15 cellular contexts compared by ENCODE assay signal in the genomic region with DNA sequence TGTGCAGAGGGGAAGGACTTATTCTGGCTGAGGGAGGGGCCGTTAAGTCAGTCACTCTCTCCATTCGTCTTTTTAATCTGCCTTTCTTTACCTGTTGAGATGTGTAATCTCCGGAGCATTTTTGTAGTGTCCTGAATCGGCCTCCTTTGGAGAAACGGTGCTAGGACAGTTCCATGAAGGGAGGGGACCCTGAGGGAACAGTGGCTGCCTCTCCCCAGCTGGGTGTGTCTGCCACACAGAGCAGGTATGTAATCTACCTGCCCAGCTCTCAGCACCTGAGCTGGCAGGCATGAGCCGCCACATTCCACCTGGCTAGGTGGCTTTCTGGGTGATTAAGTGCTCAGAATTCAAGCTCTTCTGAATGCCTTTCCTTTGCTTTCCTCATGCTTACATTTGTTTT.
A peak's percentile ranks its signal among the peaks of the same experiment; 100 is the strongest.
DNase-seq lines count a peak whose midpoint lies in the region; ATAC-seq, FAIRE-seq and TF ChIP-seq lines count a peak whose summit lies in the region.
"Had no signal": no experiment of that assay in that cellular context is flagged by ENCODE, and none has a peak within 500 bp of the region (broad histone marks: within the 10 kb centered on the region; RNA-seq: fewer than 3 reads in every experiment).

No MANE protein-coding gene starts in this region.

- no peaks in the 10 kb centered on the region for H3K9me3 ChIP-seq in K562 (replicated peaks; ENCODE audit: control insufficient read depth, insufficient read depth, low read depth, low read length)
- H3K9me3 ChIP-seq in thymus (ENCODE audit: control insufficient read depth) = no peaks in the 10 kb centered on the region
- H3K9me3 ChIP-seq in ovary = no peaks in the 10 kb centered on the region
- no peaks in the 10 kb centered on the region for H3K9me3 ChIP-seq in tibial nerve
- H3K9me3 ChIP-seq: A549, vagina had no signal

- H3K27me3 ChIP-seq in K562 (ENCODE audit: control insufficient read depth in 2 of 2, insufficient read depth in 2 of 2, low read length in 2 of 2) (peaks cover 0 to 36% of the 10 kb centered on the region in 2 experiments; a peak in 4 of 5 replicates), thymus (ENCODE audit: control insufficient read depth, insufficient read depth) (no peaks in the 10 kb centered on the region), ovary (no peaks in the 10 kb centered on the region), tibial nerve (no peaks in the 10 kb centered on the region)
- H3K27me3 ChIP-seq: vagina had no signal

- H3K79me2 ChIP-seq in K562 (ENCODE audit: control insufficient read depth, insufficient read depth, low read length) = no peaks in the 10 kb centered on the region

- WGBS in K562 (ENCODE audit: insufficient coverage, low coverage, missing lambda C conversion rate) = 12% methylated on average over 6 of the region's 6 CpGs
- 90% methylated on average over 6 of the region's 6 CpGs for WGBS in thymus
- WGBS in ovary, 3 donors = 75 to 82% (median 80%) methylated on average over 6 of the region's 6 CpGs
- WGBS in tibial nerve, 2 donors = 81 to 82% methylated on average over 6 of the region's 6 CpGs

- POLR2A ChIA-PET in K562 (lab: Yijun Ruan, JAX) = interaction anchor here (0.8 to 7.5 kb wide), 2 partner anchors 9 kb away, joined by 3 to 48 read pairs; no protein-coding TSS in a partner anchor

- no peak for TF ChIP-seq RAD21 in K562 (CRISPR knock-in tag; conservative IDR thresholded peaks at IDR 0.05 in 1 of 2, IDR thresholded peaks at IDR 0.05 in 1 of 2)

- no peak for TF ChIP-seq CTCF in K562 (IDR thresholded peaks at IDR 0.05 in 2 of 3, conservative IDR thresholded peaks at IDR 0.05 in 1 of 3; ENCODE audit: insufficient read depth in 2 of 3, low read depth in 1 of 3, low read length in 3 of 3)
- no peak for TF ChIP-seq CTCF in ovary (IDR thresholded peaks at IDR 0.05)
- TF ChIP-seq CTCF in tibial nerve (IDR thresholded peaks at IDR 0.05) = no peak
- TF ChIP-seq CTCF in omental fat pad (IDR thresholded peaks at IDR 0.05) = no peak

- H4K20me1 ChIP-seq in K562 (replicated peaks; ENCODE audit: control insufficient read depth, insufficient read depth, low read length) = no peaks in the 10 kb centered on the region

- H3K9ac ChIP-seq in K562 (ENCODE audit: insufficient read depth in 1 of 2, low read depth in 2 of 2, low read length in 2 of 2) = no peak overlapping the region

- in situ Hi-C loops in K562 (cut with MboI) = no loop called here

- no peak for TF ChIP-seq EP300 in K562 (IDR thresholded peaks at IDR 0.05; ENCODE audit: low read length)
- no peak for TF ChIP-seq EP300 in ovary (IDR thresholded peaks at IDR 0.05)
- TF ChIP-seq EP300 in tibial nerve (IDR thresholded peaks at IDR 0.05) = no peak

- DNase-seq in NCI-H2107 treated with DMSO at 0.1 percent for 48 hours (lab: John Stamatoyannopoulos, UW; ENCODE audit: unreplicated experiment) (peak; percentile 36), NCI-H2107 (lab: John Stamatoyannopoulos, UW) (no peak), K562 (ENCODE audit: extremely low read depth in 1 of 4, low spot score in 3 of 4) (no peak), left colon (peak; percentile 67 to 86), ovary (no peak), tibial nerve (ENCODE audit: low spot score in 2 of 2) (no peak), omental fat pad (ENCODE audit: low spot score) (no peak)
- DNase-seq: activated CD4-positive, alpha-beta T cell treated with anti-CD3 and anti-CD28 coated beads, Interleukin-2, amount 10 ng/mL, durations not matched to agents 24 days and 14 days; effector memory CD4-positive, alpha-beta T cell; occipital lobe; stimulated activated CD4-positive, alpha-beta T cell treated with anti-CD3 and anti-CD28 coated beads, Interleukin-15, amount 100 ng/mL, for 24 hours; T-cell had no signal

- no peak for ATAC-seq in K562
- peak; percentile 78 for ATAC-seq in left colon
- no peak for ATAC-seq in omental fat pad (ENCODE audit: low FRiP score)
- ATAC-seq: A549, T-cell had no signal

- H3K36me3 ChIP-seq in K562 (ENCODE audit: control insufficient read depth, insufficient read depth, low read length) (no peaks in the 10 kb centered on the region), thymus (ENCODE audit: control insufficient read depth, insufficient read depth) (no peaks in the 10 kb centered on the region), ovary (no peaks in the 10 kb centered on the region), tibial nerve (peaks cover 0 to 44% (median 0%) of the 10 kb centered on the region in 3 donors)

- no peak overlapping the region for H3K4me2 ChIP-seq in K562 (ENCODE audit: insufficient read depth, low read length)
- H3K4me2 ChIP-seq: A549 had no signal

- H3K27ac ChIP-seq in K562 (ENCODE audit: extremely low read depth, low read depth, low read length) (no peak overlapping the region), thymus (ENCODE audit: low read depth) (peak overlapping the region; percentile 18), ovary (no peak overlapping the region), tibial nerve (no peak overlapping the region)
- H3K27ac ChIP-seq: A549, vagina had no signal

- BruUV-seq in K562 (replicated peaks; lab: Mats Ljungman, UMichigan) = no TSS peak

- no peaks in the 10 kb centered on the region for H3K9me1 ChIP-seq in K562 (ENCODE audit: control insufficient read depth, insufficient read depth, low read length)

- no peak for FAIRE-seq in K562 (lab: Jason Lieb, UNC)
- FAIRE-seq: A549 had no signal

- H3K4me3 ChIP-seq in K562 (no peak overlapping the region), thymus (ENCODE audit: low read length) (no peak overlapping the region), ovary (no peak overlapping the region), tibial nerve (no peak overlapping the region)
- H3K4me3 ChIP-seq: A549, vagina had no signal

- no peak overlapping the region for H2AFZ ChIP-seq in K562 (ENCODE audit: low read depth, low read length)

- TF ChIP-seq POLR2A in K562 (conservative IDR thresholded peaks at IDR 0.05) (no peak), ovary (IDR thresholded peaks at IDR 0.05) (no peak), tibial nerve (IDR thresholded peaks at IDR 0.05) (no peak)

- intact Hi-C loops in K562 (cut with micrococcal nuclease) (no loop called here), left colon (cut with DNase I, micrococcal nuclease) (no loop called here), ovary (cut with DNase I) (no loop called here)

- CTCF ChIA-PET in K562 (lab: Yijun Ruan, JAX; ENCODE audit: low intra/inter-chr PET ratio) = no interaction called here

- H3K4me1 ChIP-seq in K562 (replicated peaks in 1 of 2; ENCODE audit: control insufficient read depth in 2 of 2, insufficient read depth in 2 of 2, low read length in 2 of 2) (peaks cover 4 to 8% of the 10 kb centered on the region in 2 experiments; a peak in 2 of 5 replicates), thymus (ENCODE audit: control insufficient read depth, insufficient read depth, low read length) (peaks cover 31% of the 10 kb centered on the region), ovary (ENCODE audit: insufficient read depth) (peaks cover 2% of the 10 kb centered on the region), tibial nerve (peaks cover 0 to 17% (median 3%) of the 10 kb centered on the region in 4 donors)
- H3K4me1 ChIP-seq: A549 had no signal

TF ChIP-seq in K562, 482 proteins besides CTCF, POLR2A, EP300 and RAD21:
- 0 out of 2 replicates have a peak, but pooled peaks have one; percentile 22 for TF ChIP-seq ZEB2 (IDR thresholded peaks at IDR 0.05)
- TF ChIP-seq SMAD1 (IDR thresholded peaks at IDR 0.05; ENCODE audit: low read depth, low read length, partially characterized antibody) = no peak

Comparison
In these comparisons a context has a peak if more than half of its experiments do, and no peak if none do; other contexts are left out.
1. DNase-seq: peak in NCI-H2107 treated with DMSO at 0.1 percent for 48 hours (single experiment) and left colon (2 of 2); none in NCI-H2107 (single experiment), K562 (0 of 4), ovary (0 of 5), tibial nerve (0 of 2) and omental fat pad (single experiment).